ENCODE assay signal across 20 cellular contexts in the genomic region with DNA sequence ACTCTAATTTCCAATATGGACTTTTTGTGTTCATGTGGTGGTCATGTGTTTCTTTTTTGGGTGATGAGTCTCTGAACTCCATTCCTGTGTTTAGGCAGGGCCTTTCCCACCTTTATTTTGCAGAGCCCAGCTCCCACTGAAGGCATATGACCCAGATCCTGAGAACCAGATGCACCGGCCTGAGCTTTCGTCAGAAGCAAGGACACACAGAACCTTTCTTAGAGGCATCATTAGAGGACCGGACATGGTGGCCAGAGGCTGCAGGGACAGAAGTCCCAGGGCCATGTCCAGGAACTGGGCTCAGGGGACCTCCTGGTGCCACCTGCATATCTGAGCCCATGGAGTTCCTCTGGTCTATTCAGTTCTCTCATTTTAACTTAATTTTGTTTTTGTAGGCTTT.
DNase-seq lines count a peak whose midpoint lies in the region; ATAC-seq and TF ChIP-seq lines count a peak whose summit lies in the region.
"Had no signal": no experiment of that assay in that cellular context is flagged by ENCODE, and none has a peak within 500 bp of the region (broad histone marks: within the 10 kb centered on the region; RNA-seq: fewer than 3 reads in every experiment).

No MANE protein-coding gene starts in this region.

- H3K36me3 ChIP-seq in right atrium auricular region (no peaks in the 10 kb centered on the region), endodermal cell (ENCODE audit: control insufficient read depth, insufficient read depth, low read length) (no peaks in the 10 kb centered on the region)
- H3K36me3 ChIP-seq: BLaER1 had no signal

- no peak overlapping the region for H3K4me3 Mint-ChIP-seq in activated CD8-positive, alpha-beta T cell treated with anti-CD3 and anti-CD28 coated beads, Interleukin-2, amount 10 ng/mL, durations not matched to agents 7 days and 5 days
- no peak overlapping the region for H3K4me3 Mint-ChIP-seq in activated CD8-positive, alpha-beta T cell treated with anti-CD3 and anti-CD28 coated beads for 36 hours
- H3K4me3 Mint-ChIP-seq in endodermal cell, result no peak overlapping the region
- H3K4me3 Mint-ChIP-seq: B cell; CD4-positive, CD25-positive, alpha-beta regulatory T cell; CD8-positive, alpha-beta T cell; GM23338; H9 had no signal

- H3K9ac ChIP-seq in endodermal cell (ENCODE audit: extremely low read depth, low read length, poor library complexity, severe bottlenecking), result no peak overlapping the region
- H3K9ac ChIP-seq: BLaER1 had no signal

- H3K27ac ChIP-seq in right atrium auricular region, result no peak overlapping the region
- no peak overlapping the region for H3K27ac ChIP-seq in endodermal cell (ENCODE audit: low read depth, low read length)
- H3K27ac ChIP-seq: 22Rv1, BLaER1, C4-2B had no signal

- DNase-seq in activated CD8-positive, alpha-beta T cell treated with anti-CD3 and anti-CD28 coated beads, Interleukin-2, amount 10 ng/mL, durations not matched to agents 7 days and 5 days, result peak; percentile 7
- DNase-seq in activated CD8-positive, alpha-beta T cell treated with anti-CD3 and anti-CD28 coated beads for 36 hours, result no peak
- DNase-seq in cardiac septum (ENCODE audit: low spot score) (peak; percentile 70), right atrium auricular region (ENCODE audit: low spot score) (no peak), endodermal cell (peak; percentile 10), T-helper 2 cell (no peak), HuH-7 (ENCODE audit: low spot score) (no peak)
- DNase-seq: Caco-2; CD4-positive, CD25-positive, alpha-beta regulatory T cell; DMS153; DND-41; H9 had no signal

- no peaks in the 10 kb centered on the region for H3K27me3 Mint-ChIP-seq in activated CD8-positive, alpha-beta T cell treated with anti-CD3 and anti-CD28 coated beads, Interleukin-2, amount 10 ng/mL, durations not matched to agents 7 days and 5 days (ENCODE audit: low read depth)
- H3K27me3 Mint-ChIP-seq in activated CD8-positive, alpha-beta T cell treated with anti-CD3 and anti-CD28 coated beads for 36 hours, result no peaks in the 10 kb centered on the region
- H3K27me3 Mint-ChIP-seq in endodermal cell (ENCODE audit: insufficient read depth), result no peaks in the 10 kb centered on the region

- H3K36me3 Mint-ChIP-seq in activated CD8-positive, alpha-beta T cell treated with anti-CD3 and anti-CD28 coated beads, Interleukin-2, amount 10 ng/mL, durations not matched to agents 7 days and 5 days (ENCODE audit: low read depth), result no peaks in the 10 kb centered on the region
- peaks cover 2% of the 10 kb centered on the region for H3K36me3 Mint-ChIP-seq in activated CD8-positive, alpha-beta T cell treated with anti-CD3 and anti-CD28 coated beads for 36 hours (ENCODE audit: low read depth)
- H3K36me3 Mint-ChIP-seq in endodermal cell (ENCODE audit: low read depth), result no peaks in the 10 kb centered on the region
- H3K36me3 Mint-ChIP-seq: CD8-positive, alpha-beta T cell had no signal

- no peak overlapping the region for H3K4me3 ChIP-seq in right atrium auricular region
- H3K4me3 ChIP-seq in endodermal cell (ENCODE audit: low read length), result no peak overlapping the region
- H3K4me3 ChIP-seq: BLaER1, GM12878, GM23338 had no signal

- intact Hi-C loops in activated CD8-positive, alpha-beta T cell treated with anti-CD3 and anti-CD28 coated beads for 36 hours (cut with micrococcal nuclease), result no loop called here
- intact Hi-C loops in cardiac septum (cut with DNase I), result no loop called here

- H3K27ac Mint-ChIP-seq in activated CD8-positive, alpha-beta T cell treated with anti-CD3 and anti-CD28 coated beads, Interleukin-2, amount 10 ng/mL, durations not matched to agents 7 days and 5 days, result no peak overlapping the region
- H3K27ac Mint-ChIP-seq in activated CD8-positive, alpha-beta T cell treated with anti-CD3 and anti-CD28 coated beads for 36 hours, result no peak overlapping the region
- H3K27ac Mint-ChIP-seq in endodermal cell, result no peak overlapping the region
- H3K27ac Mint-ChIP-seq: B cell; CD4-positive, CD25-positive, alpha-beta regulatory T cell; CD8-positive, alpha-beta T cell; GM23338; H9 had no signal

- POLR2A ChIA-PET in activated CD8-positive, alpha-beta T cell treated with anti-CD3 and anti-CD28 coated beads, Interleukin-2, amount 10 ng/mL, durations not matched to agents 7 days and 5 days (lab: Charles Lee), result no interaction called here
- POLR2A ChIA-PET in activated CD8-positive, alpha-beta T cell treated with anti-CD3 and anti-CD28 coated beads for 36 hours (lab: Charles Lee), result no interaction called here

- CTCF ChIA-PET in activated CD8-positive, alpha-beta T cell treated with anti-CD3 and anti-CD28 coated beads, Interleukin-2, amount 10 ng/mL, durations not matched to agents 7 days and 5 days (lab: Charles Lee), result no interaction called here
- CTCF ChIA-PET in activated CD8-positive, alpha-beta T cell treated with anti-CD3 and anti-CD28 coated beads for 36 hours (lab: Charles Lee), result no interaction called here

- H3K9me3 ChIP-seq in right atrium auricular region, result no peaks in the 10 kb centered on the region
- H3K9me3 ChIP-seq in endodermal cell (ENCODE audit: control insufficient read depth, low read length), result no peaks in the 10 kb centered on the region
- H3K9me3 ChIP-seq: BLaER1, Caco-2 had no signal

- peaks cover 0 to 28% of the 10 kb centered on the region in 2 donors for H3K4me1 ChIP-seq in right atrium auricular region
- no peaks in the 10 kb centered on the region for H3K4me1 ChIP-seq in endodermal cell (ENCODE audit: control insufficient read depth, insufficient read depth, low read length)

- H3K9me3 Mint-ChIP-seq in activated CD8-positive, alpha-beta T cell treated with anti-CD3 and anti-CD28 coated beads, Interleukin-2, amount 10 ng/mL, durations not matched to agents 7 days and 5 days (ENCODE audit: insufficient read depth), result no peaks in the 10 kb centered on the region
- no peaks in the 10 kb centered on the region for H3K9me3 Mint-ChIP-seq in activated CD8-positive, alpha-beta T cell treated with anti-CD3 and anti-CD28 coated beads for 36 hours
- no peaks in the 10 kb centered on the region for H3K9me3 Mint-ChIP-seq in endodermal cell
- H3K9me3 Mint-ChIP-seq: CD8-positive, alpha-beta T cell; GM23338 had no signal

- WGBS in endodermal cell (ENCODE audit: insufficient coverage in 1 of 2, insufficient read length in 1 of 2), 2 experiments, result 94 to 95% methylated on average over 3 of the region's 3 CpGs

- no peak for TF ChIP-seq CTCF in activated CD8-positive, alpha-beta T cell treated with anti-CD3 and anti-CD28 coated beads for 36 hours (IDR thresholded peaks at IDR 0.05)
- TF ChIP-seq CTCF in right atrium auricular region (IDR thresholded peaks at IDR 0.05), result no peak
- TF ChIP-seq CTCF in endodermal cell (conservative IDR thresholded peaks at IDR 0.05), result no peak

- H3K4me1 Mint-ChIP-seq in activated CD8-positive, alpha-beta T cell treated with anti-CD3 and anti-CD28 coated beads, Interleukin-2, amount 10 ng/mL, durations not matched to agents 7 days and 5 days (ENCODE audit: low read depth), result peaks cover 25% of the 10 kb centered on the region
- H3K4me1 Mint-ChIP-seq in activated CD8-positive, alpha-beta T cell treated with anti-CD3 and anti-CD28 coated beads for 36 hours (ENCODE audit: low read depth), result peaks cover 20% of the 10 kb centered on the region
- no peaks in the 10 kb centered on the region for H3K4me1 Mint-ChIP-seq in endodermal cell

- ATAC-seq in activated CD8-positive, alpha-beta T cell treated with anti-CD3 and anti-CD28 coated beads, Interleukin-2, amount 10 ng/mL, durations not matched to agents 7 days and 5 days, result no peak
- no peak for ATAC-seq in activated CD8-positive, alpha-beta T cell treated with anti-CD3 and anti-CD28 coated beads for 36 hours
- ATAC-seq: CD8-positive, alpha-beta T cell; GM12878; GM23338; HCT116 had no signal

- H3K27me3 ChIP-seq in right atrium auricular region (no peaks in the 10 kb centered on the region), endodermal cell (ENCODE audit: control insufficient read depth, insufficient read depth, low read length, poor library complexity, severe bottlenecking) (no peaks in the 10 kb centered on the region)
- H3K27me3 ChIP-seq: BLaER1 had no signal

Comparison
In these comparisons a context has a peak if more than half of its experiments do, and no peak if none do; other contexts are left out.
1. DNase-seq: peak in activated CD8-positive, alpha-beta T cell treated with anti-CD3 and anti-CD28 coated beads, Interleukin-2, amount 10 ng/mL, durations not matched to agents 7 days and 5 days (single experiment), cardiac septum (single experiment) and endodermal cell (single experiment); none in activated CD8-positive, alpha-beta T cell treated with anti-CD3 and anti-CD28 coated beads for 36 hours (single experiment), right atrium auricular region (single experiment), T-helper 2 cell (0 of 5) and HuH-7 (single experiment).